Comparison of ENCODE assay signal across 8 cellular contexts in the genomic region with DNA sequence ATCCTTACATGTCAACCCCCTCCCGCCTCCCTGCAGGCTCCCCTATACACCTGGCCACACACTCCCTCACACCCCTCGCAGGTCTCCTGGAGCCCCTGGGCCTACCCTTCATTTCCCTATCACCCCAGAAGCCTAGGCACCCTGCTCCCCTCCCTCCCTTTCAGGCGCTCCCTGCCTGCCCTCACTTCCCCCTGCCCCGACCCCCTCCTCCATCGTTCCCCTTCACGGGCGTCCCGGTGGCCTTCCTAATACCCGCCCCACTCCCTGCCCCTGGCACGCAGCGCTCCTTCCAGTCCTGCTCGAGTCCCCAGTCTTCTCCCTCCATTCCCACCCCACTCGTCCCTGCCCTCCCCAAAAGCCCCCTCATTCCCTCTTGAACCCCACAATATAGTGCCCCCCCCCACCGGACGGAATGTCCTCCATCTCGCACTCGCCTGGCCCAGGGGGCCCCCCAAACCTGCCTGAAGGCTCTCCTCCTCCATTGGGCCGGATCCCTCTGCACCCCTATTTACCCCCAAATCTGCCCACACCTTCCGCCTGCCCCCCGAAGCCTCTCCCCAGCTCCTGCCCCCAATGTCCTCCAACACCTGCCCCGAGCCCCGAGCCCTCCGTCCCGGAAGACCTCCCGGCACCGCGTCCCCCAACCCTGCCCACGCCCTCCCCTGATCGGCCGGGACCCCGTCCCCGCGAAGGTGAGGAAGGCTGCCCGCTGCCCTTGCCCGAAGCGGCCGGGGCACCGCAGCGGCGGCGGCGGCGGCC. TPM values are rescaled to one million over a fixed set of nuclear protein-coding genes. Genes with fewer than 3 reads are reported as not detected.
DNase-seq lines count a peak whose midpoint lies in the region; ATAC-seq and TF ChIP-seq lines count a peak whose summit lies in the region.

No MANE protein-coding gene starts in this region.

- H3K27me3 ChIP-seq in neuron (ENCODE audit: insufficient read depth, low read length), result no peaks in the 10 kb centered on the region

- H2AFZ ChIP-seq in neuron (ENCODE audit: low read depth, low read length), result no peak overlapping the region

- ATAC-seq in HG02763 (IDR thresholded peaks at IDR 0.05; ENCODE audit: unreplicated experiment) (peak; percentile 7), activated B cell treated with CpG ODN at 0.5 μM for 24 hours (ENCODE audit: low read depth) (peak; percentile 0)

- peaks cover 18% of the 10 kb centered on the region for H3K4me1 ChIP-seq in neuron (ENCODE audit: insufficient read depth, low read length)

- BruUV-seq in Calu3 (replicated peaks; lab: Mats Ljungman, UMichigan), result no TSS peak

- H3K27ac Mint-ChIP-seq in Calu3 (ENCODE audit: unreplicated experiment) (no peak overlapping the region), activated B cell treated with CpG ODN at 0.5 μM for 24 hours (peak overlapping the region; percentile 47)

- H3K4me3 ChIP-seq in epithelial cell of esophagus (ENCODE audit: low read length) (peak overlapping the region; percentile 68), neuron (ENCODE audit: low read length) (peak overlapping the region; percentile 84)

- H3K36me3 Mint-ChIP-seq in Calu3 (ENCODE audit: insufficient read depth, unreplicated experiment), result peaks cover 15% of the 10 kb centered on the region
- H3K36me3 Mint-ChIP-seq in activated B cell treated with CpG ODN at 0.5 μM for 24 hours (ENCODE audit: low read depth), result peaks cover 3% of the 10 kb centered on the region

- H3K4me1 Mint-ChIP-seq in Calu3 (ENCODE audit: low read depth, unreplicated experiment), result peaks cover 16% of the 10 kb centered on the region
- peaks cover 57% of the 10 kb centered on the region for H3K4me1 Mint-ChIP-seq in activated B cell treated with CpG ODN at 0.5 μM for 24 hours

- POLR2A ChIA-PET in activated B cell treated with CpG ODN at 0.5 μM for 24 hours (lab: Charles Lee), result interaction anchor here (0.7 to 2.0 kb wide), 4 partner anchors 33 to 82 kb away, joined by 3 to 9 read pairs (median 6); no protein-coding TSS in a partner anchor

- TF ChIP-seq CTCF in Calu3 (IDR thresholded peaks at IDR 0.05; ENCODE audit: unreplicated experiment), result no peak
- TF ChIP-seq CTCF in activated B cell treated with CpG ODN at 0.5 μM for 24 hours (IDR thresholded peaks at IDR 0.05), result no peak
- TF ChIP-seq CTCF in epithelial cell of esophagus (IDR thresholded peaks at IDR 0.05; ENCODE audit: insufficient read depth, low read depth, low read length, missing control alignments), result no peak

- CTCF ChIA-PET in Calu3 (lab: Charles Lee) (no interaction called here), activated B cell treated with CpG ODN at 0.5 μM for 24 hours (lab: Charles Lee) (no interaction called here)

- peak overlapping the region; percentile 68 for H3K4me3 Mint-ChIP-seq in Calu3 (ENCODE audit: low read depth, unreplicated experiment)
- H3K4me3 Mint-ChIP-seq in activated B cell treated with CpG ODN at 0.5 μM for 24 hours, result peak overlapping the region; percentile 83

- H3K9me3 Mint-ChIP-seq in Calu3 (ENCODE audit: low read depth, unreplicated experiment) (no peaks in the 10 kb centered on the region), activated B cell treated with CpG ODN at 0.5 μM for 24 hours (no peaks in the 10 kb centered on the region)

- H3K36me3 ChIP-seq in neuron (ENCODE audit: insufficient read depth, low read length), result no peaks in the 10 kb centered on the region

- intact Hi-C loops in Calu3 (cut with micrococcal nuclease; ENCODE audit: unreplicated experiment) (no loop called here), activated B cell treated with CpG ODN at 0.5 μM for 24 hours (cut with micrococcal nuclease) (loop anchor here (1.0 to 5.0 kb wide), 8 partner anchors 15 to 362 kb away; a partner anchor contains a TSS)

- no peaks in the 10 kb centered on the region for H3K9me3 ChIP-seq in neuron (ENCODE audit: low read length)

- no peaks in the 10 kb centered on the region for H3K27me3 Mint-ChIP-seq in Calu3 (ENCODE audit: unreplicated experiment)
- no peaks in the 10 kb centered on the region for H3K27me3 Mint-ChIP-seq in activated B cell treated with CpG ODN at 0.5 μM for 24 hours

- DNase-seq in Calu3 (no peak), activated B cell treated with CpG ODN at 0.5 μM for 24 hours (peak; percentile 27), epithelial cell of esophagus (ENCODE audit: low read depth) (no peak), globus pallidus (ENCODE audit: low spot score) (no peak), NOMO-1 (lab: John Stamatoyannopoulos, UW; ENCODE audit: unreplicated experiment in 2 of 2) (no peak), 8988T (no peak)

RNA-seq across cellular contexts. Expression of a gene that starts 0.7 kb away (rescaled TPM):
- total RNA-seq in Calu3 (2022), result 23.3 and 27.3 TPM in 2 replicates
- 124 and 127 TPM in 2 replicates for total RNA-seq in activated B cell treated with CpG ODN at 0.5 μM for 24 hours
